In the genomic region with DNA sequence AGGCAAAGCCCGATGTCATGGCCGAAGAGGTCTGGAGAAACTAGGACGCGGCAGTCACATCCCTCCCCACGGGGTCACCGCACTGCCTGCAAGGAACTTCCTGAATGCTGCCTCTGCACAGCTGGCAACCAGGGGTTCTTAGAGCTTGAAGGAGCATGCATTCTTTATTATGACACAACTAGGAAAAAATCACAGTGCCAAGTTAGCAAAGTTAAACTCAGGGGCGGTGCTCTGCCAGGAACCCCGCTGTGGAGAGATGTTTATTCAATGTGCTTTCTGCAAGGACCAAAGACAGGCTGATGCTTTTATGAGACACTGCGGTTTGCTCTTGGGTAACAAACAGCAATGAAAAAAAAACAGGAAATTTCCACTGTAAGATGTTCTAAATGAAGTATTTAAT, we compare ENCODE assay signal across 1 cellular context.
TF ChIP-seq lines count a peak whose summit lies in the region.

No MANE protein-coding gene starts in this region.

TF ChIP-seq in SK-N-SH treated with all-trans-retinoic acid at 6 μM for 48 hours, 23 proteins besides CTCF, POLR2A, EP300 and RAD21 (continued from another document):
- TF ChIP-seq, protein P1, sequence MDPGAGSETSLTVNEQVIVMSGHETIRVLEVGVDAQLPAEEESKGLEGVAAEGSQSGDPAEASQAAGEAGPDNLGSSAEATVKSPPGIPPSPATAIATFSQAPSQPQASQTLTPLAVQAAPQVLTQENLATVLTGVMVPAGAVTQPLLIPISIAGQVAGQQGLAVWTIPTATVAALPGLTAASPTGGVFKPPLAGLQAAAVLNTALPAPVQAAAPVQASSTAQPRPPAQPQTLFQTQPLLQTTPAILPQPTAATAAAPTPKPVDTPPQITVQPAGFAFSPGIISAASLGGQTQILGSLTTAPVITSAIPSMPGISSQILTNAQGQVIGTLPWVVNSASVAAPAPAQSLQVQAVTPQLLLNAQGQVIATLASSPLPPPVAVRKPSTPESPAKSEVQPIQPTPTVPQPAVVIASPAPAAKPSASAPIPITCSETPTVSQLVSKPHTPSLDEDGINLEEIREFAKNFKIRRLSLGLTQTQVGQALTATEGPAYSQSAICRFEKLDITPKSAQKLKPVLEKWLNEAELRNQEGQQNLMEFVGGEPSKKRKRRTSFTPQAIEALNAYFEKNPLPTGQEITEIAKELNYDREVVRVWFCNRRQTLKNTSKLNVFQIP (CRISPR knock-in tag; IDR thresholded peaks at IDR 0.05; ENCODE audit: borderline replicate concordance, low read depth) = no peak
- TF ChIP-seq OSR1 (CRISPR knock-in tag; IDR thresholded peaks at IDR 0.05) = no peak
- no peak for TF ChIP-seq TCF4 (CRISPR knock-in tag; IDR thresholded peaks at IDR 0.05; ENCODE audit: borderline replicate concordance)
- no peak for TF ChIP-seq SNAI2 (CRISPR knock-in tag; IDR thresholded peaks at IDR 0.05)
- no peak for TF ChIP-seq ZFP30 (CRISPR knock-in tag; IDR thresholded peaks at IDR 0.05)
- TF ChIP-seq, protein P2, sequence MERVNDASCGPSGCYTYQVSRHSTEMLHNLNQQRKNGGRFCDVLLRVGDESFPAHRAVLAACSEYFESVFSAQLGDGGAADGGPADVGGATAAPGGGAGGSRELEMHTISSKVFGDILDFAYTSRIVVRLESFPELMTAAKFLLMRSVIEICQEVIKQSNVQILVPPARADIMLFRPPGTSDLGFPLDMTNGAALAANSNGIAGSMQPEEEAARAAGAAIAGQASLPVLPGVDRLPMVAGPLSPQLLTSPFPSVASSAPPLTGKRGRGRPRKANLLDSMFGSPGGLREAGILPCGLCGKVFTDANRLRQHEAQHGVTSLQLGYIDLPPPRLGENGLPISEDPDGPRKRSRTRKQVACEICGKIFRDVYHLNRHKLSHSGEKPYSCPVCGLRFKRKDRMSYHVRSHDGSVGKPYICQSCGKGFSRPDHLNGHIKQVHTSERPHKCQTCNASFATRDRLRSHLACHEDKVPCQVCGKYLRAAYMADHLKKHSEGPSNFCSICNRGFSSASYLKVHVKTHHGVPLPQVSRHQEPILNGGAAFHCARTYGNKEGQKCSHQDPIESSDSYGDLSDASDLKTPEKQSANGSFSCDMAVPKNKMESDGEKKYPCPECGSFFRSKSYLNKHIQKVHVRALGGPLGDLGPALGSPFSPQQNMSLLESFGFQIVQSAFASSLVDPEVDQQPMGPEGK (CRISPR knock-in tag; IDR thresholded peaks at IDR 0.05; ENCODE audit: borderline replicate concordance) = no peak
- no peak for TF ChIP-seq ZNF8 (CRISPR knock-in tag; IDR thresholded peaks at IDR 0.05)
